14 cellular contexts compared by ENCODE assay signal in genomic region chr11:41256060-41256459, GRCh38.
DNase-seq lines count a peak whose midpoint lies in the region; ATAC-seq, FAIRE-seq and TF ChIP-seq lines count a peak whose summit lies in the region.
"Had no signal": no experiment of that assay in that cellular context is flagged by ENCODE, and none has a peak within 500 bp of the region (broad histone marks: within the 10 kb centered on the region; RNA-seq: fewer than 3 reads in every experiment).

No MANE protein-coding gene starts in this region.

- H3K9me3 ChIP-seq in A673 (ENCODE audit: low read depth, low read length, poor library complexity, severe bottlenecking), result no peaks in the 10 kb centered on the region
- H3K9me3 ChIP-seq: Caco-2, HAP-1 had no signal

- FAIRE-seq in HTR-8/SVneo (lab: Jason Lieb, UNC), result peak; percentile 4
- FAIRE-seq: GM12892, H1 had no signal

- POLR2A ChIA-PET in A673 (lab: Charles Lee; ENCODE audit: low non-redundant PET), result no interaction called here

- H3K36me3 ChIP-seq in A673 (ENCODE audit: insufficient read depth, low read length, poor library complexity, severe bottlenecking), result no peaks in the 10 kb centered on the region
- H3K36me3 ChIP-seq: HAP-1 had no signal

- intact Hi-C loops in A673 (cut with micrococcal nuclease; ENCODE audit: unreplicated experiment), result no loop called here

- no peaks in the 10 kb centered on the region for H3K4me1 ChIP-seq in A673 (ENCODE audit: insufficient read depth, low read length, poor library complexity, severe bottlenecking)
- H3K4me1 ChIP-seq: Caco-2, HAP-1 had no signal

- no peaks in the 10 kb centered on the region for H3K27me3 ChIP-seq in A673 (replicated peaks; ENCODE audit: insufficient read depth, low read depth, low read length, poor library complexity)

- no TSS peak for BruUV-seq in A673 (replicated peaks; lab: Mats Ljungman, UMichigan)

- CTCF ChIA-PET in A673 (lab: Charles Lee), result no interaction called here

- no peak overlapping the region for H3K27ac ChIP-seq in A673 (ENCODE audit: low read depth, low read length, poor library complexity, severe bottlenecking)

- TF ChIP-seq CTCF in A673 (conservative IDR thresholded peaks at IDR 0.05; ENCODE audit: low read depth, low read length), result no peak

- no peak overlapping the region for H3K4me3 ChIP-seq in A673 (ENCODE audit: low read depth, low read length, poor library complexity, severe bottlenecking)
- H3K4me3 ChIP-seq: HAP-1 had no signal

- peak; percentile 26 for DNase-seq in A673 (ENCODE audit: low spot score)
- DNase-seq in HTR-8/SVneo (ENCODE audit: insufficient read length, low spot score), result no peak
- DNase-seq in NCI-H69 (lab: John Stamatoyannopoulos, UW), result peak; percentile 79
- peak; percentile 61 for DNase-seq in mucosa of gallbladder (ENCODE audit: low spot score)
- DNase-seq in activated CD4-positive, alpha-beta T cell treated with anti-CD3 and anti-CD28 coated beads for 4 hours, result no peak
- DNase-seq: Caco-2; CD8-positive, alpha-beta T cell; DND-41; GDM1 had no signal

- ATAC-seq in HG02973 (IDR thresholded peaks at IDR 0.05; ENCODE audit: unreplicated experiment) (no peak), GM21526 (IDR thresholded peaks at IDR 0.05; ENCODE audit: low FRiP score, unreplicated experiment) (no peak)
- ATAC-seq: CD8-positive, alpha-beta T cell had no signal

Comparison
In these comparisons a context has a peak if more than half of its experiments do, and no peak if none do; other contexts are left out.
1. DNase-seq: peak in A673 (single experiment), NCI-H69 (single experiment) and mucosa of gallbladder (single experiment); none in HTR-8/SVneo (single experiment) and activated CD4-positive, alpha-beta T cell treated with anti-CD3 and anti-CD28 coated beads for 4 hours (0 of 2).